21 cellular contexts compared by ENCODE assay signal in the genomic region with DNA sequence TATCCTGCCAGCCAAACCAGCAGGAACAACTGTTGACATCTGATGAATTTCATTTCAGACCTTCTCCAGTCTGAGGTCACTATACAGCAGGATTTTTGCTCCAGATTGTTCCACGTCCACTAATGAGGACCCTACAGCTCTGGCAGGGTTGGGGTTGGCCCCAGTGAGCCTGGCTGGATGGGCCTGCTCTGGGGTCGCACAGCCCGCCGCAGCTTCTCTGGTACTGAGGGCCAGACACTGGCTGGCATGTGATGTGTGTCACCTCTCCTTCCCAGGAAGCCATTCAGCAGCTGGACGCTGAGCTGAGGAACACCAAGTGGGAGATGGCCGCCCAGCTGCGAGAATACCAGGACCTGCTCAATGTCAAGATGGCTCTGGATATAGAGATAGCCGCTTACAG. TPM values are rescaled to one million over a fixed set of nuclear protein-coding genes. Genes with fewer than 3 reads are reported as not detected.
DNase-seq lines count a peak whose midpoint lies in the region; ATAC-seq and TF ChIP-seq lines count a peak whose summit lies in the region.
"Had no signal": no experiment of that assay in that cellular context is flagged by ENCODE, and none has a peak within 500 bp of the region (broad histone marks: within the 10 kb centered on the region; RNA-seq: fewer than 3 reads in every experiment).

No MANE protein-coding gene starts in this region.

- H4K8ac ChIP-seq in neuronal stem cell (ENCODE audit: low read depth, low read length): no peak overlapping the region

- no peak for ATAC-seq in GM21737 (IDR thresholded peaks at IDR 0.05; ENCODE audit: unreplicated experiment)
- ATAC-seq in activated CD4-positive, alpha-beta T cell treated with anti-CD3 and anti-CD28 coated beads for 36 hours: no peak

- no peak overlapping the region for H2AFZ ChIP-seq in neuronal stem cell (ENCODE audit: low read length)

- no peak overlapping the region for H2BK5ac ChIP-seq in neuronal stem cell (ENCODE audit: low read length)

- no peak overlapping the region for H2AK5ac ChIP-seq in neuronal stem cell (ENCODE audit: low read depth, low read length)

- peak overlapping the region; percentile 18 for H3K4me3 Mint-ChIP-seq in endothelial cell (ENCODE audit: unreplicated experiment)
- no peak overlapping the region for H3K4me3 Mint-ChIP-seq in activated CD4-positive, alpha-beta T cell treated with anti-CD3 and anti-CD28 coated beads for 36 hours
- H3K4me3 Mint-ChIP-seq: CD14-positive monocyte; CD4-positive, alpha-beta memory T cell; CD4-positive, CD25-positive, alpha-beta regulatory T cell; CD8-positive, alpha-beta memory T cell had no signal

- DNase-seq in SK-N-DZ (ENCODE audit: low spot score): peak; percentile 24
- DNase-seq in endothelial cell (ENCODE audit: low spot score): no peak
- no peak for DNase-seq in neuronal stem cell (ENCODE audit: low spot score)
- DNase-seq in activated CD4-positive, alpha-beta T cell treated with anti-CD3 and anti-CD28 coated beads for 36 hours: no peak
- DNase-seq: 8988T; ACHN; BE2C; C1 segment of cervical spinal cord; CD4-positive, alpha-beta memory T cell; CD4-positive, CD25-positive, alpha-beta regulatory T cell; CD8-positive, alpha-beta memory T cell; COR-L47; DMS 273 treated with DMSO at 0.1 percent for 48 hours; DMS153; DMS79 treated with DMSO at 0.1 percent for 48 hours; GF-D8 had no signal

- POLR2A ChIA-PET in activated CD4-positive, alpha-beta T cell treated with anti-CD3 and anti-CD28 coated beads for 36 hours (lab: Charles Lee): no interaction called here

- CTCF ChIA-PET in activated CD4-positive, alpha-beta T cell treated with anti-CD3 and anti-CD28 coated beads for 36 hours (lab: Charles Lee): interaction anchor here (1.1 kb wide), 2 partner anchors 14 to 69 kb away, joined by 3 read pairs; no protein-coding TSS in a partner anchor

- TF ChIP-seq CTCF in endothelial cell (IDR thresholded peaks at IDR 0.05; ENCODE audit: unreplicated experiment): no peak

- peak overlapping the region; percentile 45 for H3K9ac ChIP-seq in neuronal stem cell (ENCODE audit: low read depth, low read length, poor library complexity)
- H3K9ac ChIP-seq: BLaER1 had no signal

- H3K36me3 Mint-ChIP-seq in endothelial cell (ENCODE audit: low read depth, unreplicated experiment): peaks cover 30% of the 10 kb centered on the region
- no peaks in the 10 kb centered on the region for H3K36me3 Mint-ChIP-seq in activated CD4-positive, alpha-beta T cell treated with anti-CD3 and anti-CD28 coated beads for 36 hours (ENCODE audit: low read depth)

- peaks cover 0 to 6% of the 10 kb centered on the region in 2 donors for H3K9me3 ChIP-seq in neuronal stem cell (replicated peaks in 1 of 2; ENCODE audit: control insufficient read depth in 2 of 2, insufficient read depth in 1 of 2, low read depth in 1 of 2, low read length in 2 of 2)

- no peak overlapping the region for H2BK15ac ChIP-seq in neuronal stem cell (ENCODE audit: low read length)

- no peaks in the 10 kb centered on the region for H3K9me3 Mint-ChIP-seq in endothelial cell (ENCODE audit: unreplicated experiment)
- H3K9me3 Mint-ChIP-seq in activated CD4-positive, alpha-beta T cell treated with anti-CD3 and anti-CD28 coated beads for 36 hours (ENCODE audit: low read depth): no peaks in the 10 kb centered on the region
- H3K9me3 Mint-ChIP-seq: CD8-positive, alpha-beta memory T cell had no signal

- intact Hi-C loops in activated CD4-positive, alpha-beta T cell treated with anti-CD3 and anti-CD28 coated beads for 36 hours (cut with DNase I, micrococcal nuclease): no loop called here

- no peak overlapping the region for H3K27ac ChIP-seq in neuronal stem cell (replicated peaks; ENCODE audit: low read length)
- H3K27ac ChIP-seq: BLaER1 had no signal

- no peak overlapping the region for H3K4me2 ChIP-seq in neuronal stem cell (ENCODE audit: insufficient read depth, low read length, poor library complexity, severe bottlenecking)

- WGBS in neuronal stem cell (ENCODE audit: extremely low coverage in 2 of 2, insufficient read length in 2 of 2, insufficient replicate concordance in 1 of 2), 2 donors: no CpG with 5 or more reads among the region's 8 CpGs

- no peak overlapping the region for H2BK120ac ChIP-seq in neuronal stem cell (ENCODE audit: low read depth, low read length)

- H2BK12ac ChIP-seq in neuronal stem cell (ENCODE audit: low read length): no peak overlapping the region

- H3K4ac ChIP-seq in neuronal stem cell (ENCODE audit: low read length): no peak overlapping the region

- no peak overlapping the region for H4K91ac ChIP-seq in neuronal stem cell (ENCODE audit: low read depth, low read length, poor library complexity)

- H3K23ac ChIP-seq in neuronal stem cell (ENCODE audit: low read depth, low read length, poor library complexity): no peak overlapping the region

- peaks cover 6 to 24% (median 19%) of the 10 kb centered on the region in 3 experiments for H3K27me3 ChIP-seq in neuronal stem cell (ENCODE audit: control insufficient read depth in 3 of 3, insufficient read depth in 3 of 3, low read depth in 1 of 3, low read length in 3 of 3)

- H3K4me1 Mint-ChIP-seq in endothelial cell (ENCODE audit: unreplicated experiment): peaks cover 11% of the 10 kb centered on the region
- peaks cover 5% of the 10 kb centered on the region for H3K4me1 Mint-ChIP-seq in activated CD4-positive, alpha-beta T cell treated with anti-CD3 and anti-CD28 coated beads for 36 hours

- no peak overlapping the region for H3K27ac Mint-ChIP-seq in endothelial cell (ENCODE audit: unreplicated experiment)
- no peak overlapping the region for H3K27ac Mint-ChIP-seq in activated CD4-positive, alpha-beta T cell treated with anti-CD3 and anti-CD28 coated beads for 36 hours
- H3K27ac Mint-ChIP-seq: CD4-positive, alpha-beta memory T cell; CD4-positive, CD25-positive, alpha-beta regulatory T cell had no signal

- H3K4me1 ChIP-seq in neuronal stem cell (ENCODE audit: control insufficient read depth in 2 of 2, insufficient read depth in 1 of 2, low read depth in 1 of 2, low read length in 2 of 2): peaks cover 2 to 9% of the 10 kb centered on the region in 2 donors

- H3K27me3 Mint-ChIP-seq in endothelial cell (ENCODE audit: unreplicated experiment): peaks cover 11% of the 10 kb centered on the region
- peaks cover 11% of the 10 kb centered on the region for H3K27me3 Mint-ChIP-seq in activated CD4-positive, alpha-beta T cell treated with anti-CD3 and anti-CD28 coated beads for 36 hours

- no peak overlapping the region for H3K14ac ChIP-seq in neuronal stem cell (ENCODE audit: low read length)

- no peak overlapping the region for H3K18ac ChIP-seq in neuronal stem cell (ENCODE audit: low read length)

- H3K4me3 ChIP-seq in neuronal stem cell (ENCODE audit: low read length in 2 of 2): no peak overlapping the region
- H3K4me3 ChIP-seq: BLaER1 had no signal

- peaks cover 0 to 13% of the 10 kb centered on the region in 2 donors for H3K36me3 ChIP-seq in neuronal stem cell (replicated peaks in 1 of 2; ENCODE audit: control insufficient read depth in 2 of 2, insufficient read depth in 2 of 2, low read length in 2 of 2)
- H3K36me3 ChIP-seq: BE2C, BLaER1 had no signal

- no peaks in the 10 kb centered on the region for H3K79me1 ChIP-seq in neuronal stem cell (ENCODE audit: low read depth, low read length)

RNA-seq across cellular contexts. Expression of gene NEFH, which starts 5.4 kb away (rescaled TPM):
- polyA plus RNA-seq in SK-N-DZ (2014; cell fraction: cytosol; rRNA removed): 1.3 and 2.2 TPM in 2 replicates
- 0.69 and 3.1 TPM in 2 replicates for polyA plus RNA-seq in SK-N-DZ (2014; cell fraction: nucleus; rRNA removed)
- total RNA-seq in endothelial cell (ENCODE audit: unreplicated experiment): 18.2 TPM
- 1.1 TPM for polyA plus RNA-seq in neuronal stem cell (2013, experiment 1 of 2)
- 1.0 TPM for polyA plus RNA-seq in neuronal stem cell (2013, experiment 2 of 2)
- 1 to 10 TPM; 2.1 to 2.7 TPM for total RNA-seq in activated CD4-positive, alpha-beta T cell treated with anti-CD3 and anti-CD28 coated beads for 36 hours

RNA-seq across cellular contexts. Expression of gene RFPL1, which starts 47.1 kb away (rescaled TPM):
- polyA plus RNA-seq in SK-N-DZ (2014; cell fraction: cytosol; rRNA removed): 0.06 TPM in 1 of 2 replicates, not detected in the other
- polyA plus RNA-seq in SK-N-DZ (2014; cell fraction: nucleus; rRNA removed): not detected in 2 replicates
- total RNA-seq in endothelial cell (ENCODE audit: unreplicated experiment): not detected
- not detected for polyA plus RNA-seq in neuronal stem cell (2013, experiment 1 of 2)
- polyA plus RNA-seq in neuronal stem cell (2013, experiment 2 of 2): not detected
- total RNA-seq in activated CD4-positive, alpha-beta T cell treated with anti-CD3 and anti-CD28 coated beads for 36 hours: not detected
- total RNA-seq: A673; CD4-positive, alpha-beta memory T cell; CD4-positive, CD25-positive, alpha-beta regulatory T cell; CD8-positive, alpha-beta memory T cell had no signal
- polyA plus RNA-seq: AG04450; CD4-positive, alpha-beta memory T cell; CD4-positive, CD25-positive, alpha-beta regulatory T cell; CD8-positive, alpha-beta memory T cell had no signal
